In the genomic region with DNA sequence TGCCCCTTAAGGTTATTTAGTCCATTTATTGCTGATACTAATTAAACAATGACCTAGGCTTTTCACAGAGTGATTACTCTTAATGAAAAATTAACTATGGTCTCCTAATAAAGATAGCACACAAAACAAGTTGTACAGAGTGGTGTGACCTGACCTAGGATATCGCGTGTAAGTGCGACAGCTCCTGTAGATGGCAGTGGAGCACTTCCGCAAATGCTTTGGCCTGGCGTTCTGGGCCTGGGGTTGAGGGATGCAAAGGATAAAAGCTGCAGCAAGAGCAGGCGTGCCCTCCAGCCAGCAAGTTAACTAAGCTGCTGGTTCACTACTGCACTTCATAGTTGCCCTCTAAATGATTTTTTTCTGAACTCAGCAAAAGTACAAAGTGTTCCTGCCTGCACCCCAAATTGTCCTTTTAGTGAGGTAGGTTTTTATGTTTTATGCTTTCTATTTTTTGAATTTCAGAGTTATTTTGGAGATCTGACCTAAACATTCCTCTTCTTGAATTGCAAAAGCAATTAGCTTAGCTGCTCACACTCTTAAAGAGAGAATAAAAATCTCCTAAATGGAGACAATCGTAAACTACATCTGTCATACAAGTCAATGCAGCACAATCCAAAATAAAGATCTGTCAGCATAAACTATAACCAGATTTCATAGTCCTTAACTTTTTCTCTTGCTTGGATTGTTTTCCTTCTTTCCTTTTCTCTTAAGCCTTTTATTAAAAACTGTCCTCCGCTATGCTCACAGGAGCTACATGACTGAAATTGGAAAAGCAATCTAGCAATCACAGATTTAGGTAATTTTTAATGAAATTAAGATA, we compare ENCODE assay signal across 8 cellular contexts.
DNase-seq lines count a peak whose midpoint lies in the region; ATAC-seq and TF ChIP-seq lines count a peak whose summit lies in the region.

No MANE protein-coding gene starts in this region.

- H2AK5ac ChIP-seq in IMR-90 (ENCODE audit: low read depth, low read length), result no peak overlapping the region

- BruUV-seq in IMR-90 (replicated peaks; lab: Mats Ljungman, UMichigan), result no TSS peak

- H3K4me3 ChIP-seq in IMR-90 (ENCODE audit: insufficient read depth, low read depth, low read length), result no peak overlapping the region

- peak overlapping the region; percentile 63 for H2BK5ac ChIP-seq in IMR-90 (ENCODE audit: low read depth, low read length, poor library complexity, severe bottlenecking)

- H3K9me3 ChIP-seq in IMR-90 (ENCODE audit: control insufficient read depth, insufficient read depth, low read length), result no peaks in the 10 kb centered on the region

- in situ Hi-C loops in IMR-90 (cut with MboI; ENCODE audit: low sequenced_read_pairs), result loop anchor here (5.0 to 10.0 kb wide), 2 partner anchors 344 to 552 kb away; no protein-coding TSS in a partner anchor

- H3K23ac ChIP-seq in IMR-90 (ENCODE audit: low read depth, low read length), result no peak overlapping the region

- 0 out of 3 replicates have a peak overlapping the region, but pooled peaks have one; percentile 3 for H2BK15ac ChIP-seq in IMR-90 (ENCODE audit: low read depth, low read length)

- DNase-seq in COLO829 (ENCODE audit: low spot score) (peak; percentile 34), IMR-90 (peak; percentile 91), NOMO-1 treated with dmso at 0.1 percent for 144 hours (lab: John Stamatoyannopoulos, UW; ENCODE audit: unreplicated experiment) (peak; percentile 43), brain pericyte (ENCODE audit: low read depth, low spot score) (peak; percentile 76), islet precursor cell (peak; percentile 96), stromal cell of bone marrow (ENCODE audit: low read depth) (peak; percentile 73)
- no peak for DNase-seq in naive thymus-derived CD8-positive, alpha-beta T cell

- 0% methylated on average over 2 of the region's 8 CpGs; no CpG with 5 or more reads in 1 of the 2 experiments for WGBS in IMR-90 (ENCODE audit: extremely low coverage in 2 of 2, insufficient read length in 1 of 2), 2 experiments

- H3K56ac ChIP-seq in IMR-90 (ENCODE audit: extremely low read depth, insufficient read depth, low read length), result peak overlapping the region; percentile 11; the same call in 1 of the 2 replicates

- H3K36me3 Mint-ChIP-seq in naive thymus-derived CD8-positive, alpha-beta T cell, result no peaks in the 10 kb centered on the region

- peak overlapping the region; percentile 16; the same call in 1 of the 2 replicates for H3K27ac ChIP-seq in IMR-90 (ENCODE audit: insufficient read depth, low read length)

- TF ChIP-seq CTCF in IMR-90 (conservative IDR thresholded peaks at IDR 0.05; ENCODE audit: low read depth, low read length), result peak; percentile 93

- H3K79me1 ChIP-seq in IMR-90 (ENCODE audit: low read depth in 1 of 2, low read length in 2 of 2), result no peaks in the 10 kb centered on the region

- peak; percentile 98 for TF ChIP-seq RAD21 in IMR-90 (IDR thresholded peaks at IDR 0.05; ENCODE audit: low read length)

- H4K91ac ChIP-seq in IMR-90 (ENCODE audit: insufficient read depth, low read depth, low read length), result no peak overlapping the region

- no peaks in the 10 kb centered on the region for H3K36me3 ChIP-seq in IMR-90 (ENCODE audit: control insufficient read depth, insufficient read depth, low read length)

- ATAC-seq in GM19395 (IDR thresholded peaks at IDR 0.05; ENCODE audit: unreplicated experiment) (peak; percentile 92), IMR-90 (ENCODE audit: low read depth) (peak; percentile 92)
- no peak for ATAC-seq in naive thymus-derived CD8-positive, alpha-beta T cell

- peaks cover 0 to 7% (median 0%) of the 10 kb centered on the region in 9 donors for H3K9me3 Mint-ChIP-seq in naive thymus-derived CD8-positive, alpha-beta T cell

- H3K27me3 Mint-ChIP-seq in naive thymus-derived CD8-positive, alpha-beta T cell, result peaks cover 2 to 21% (median 6%) of the 10 kb centered on the region in 5 donors

- H3K18ac ChIP-seq in IMR-90 (ENCODE audit: low read depth, low read length), result peak overlapping the region; percentile 47

- dilution Hi-C loops in IMR-90 (cut with HindIII; ENCODE audit: low sequenced_read_pairs, unreplicated experiment), result no loop called here

- no peaks in the 10 kb centered on the region for H3K4me1 Mint-ChIP-seq in naive thymus-derived CD8-positive, alpha-beta T cell

- H4K5ac ChIP-seq in IMR-90 (ENCODE audit: low read depth, low read length), result no peak overlapping the region

- 0 out of 2 replicates have a peak, but pooled peaks cover 4% of the 10 kb centered on the region for H3K9me1 ChIP-seq in IMR-90 (ENCODE audit: insufficient read depth, low read length)

- H3K27me3 ChIP-seq in IMR-90 (ENCODE audit: control insufficient read depth, insufficient read depth, low read length), result no peaks in the 10 kb centered on the region

- H2AFZ ChIP-seq in IMR-90 (replicated peaks; ENCODE audit: low read length, poor library complexity), result peak overlapping the region; percentile 78

- no peak overlapping the region for H3K4me3 Mint-ChIP-seq in naive thymus-derived CD8-positive, alpha-beta T cell

- peak overlapping the region; percentile 38 for H2AK9ac ChIP-seq in IMR-90 (replicated peaks; ENCODE audit: low read depth, low read length, poor library complexity)

- no peak overlapping the region for H3K9ac ChIP-seq in IMR-90 (ENCODE audit: low read depth, low read length)

- no peaks in the 10 kb centered on the region for H4K20me1 ChIP-seq in IMR-90 (ENCODE audit: insufficient read depth, low read length)

- intact Hi-C loops in IMR-90 (cut with micrococcal nuclease), result loop anchor here (1.0 to 10.0 kb wide), 9 partner anchors 194 to 834 kb away; no protein-coding TSS in a partner anchor

- H3K27ac Mint-ChIP-seq in naive thymus-derived CD8-positive, alpha-beta T cell, result no peak overlapping the region

- no peak overlapping the region for H3K4me2 ChIP-seq in IMR-90 (ENCODE audit: low read depth, low read length)

- CTCF ChIA-PET in IMR-90 (lab: Yijun Ruan, JAX), result interaction anchor here (0.6 to 3.4 kb wide), 37 partner anchors 9 to 624 kb away, joined by 3 to 30 read pairs (median 4); a partner anchor contains a TSS

- peak overlapping the region; percentile 60 for H3K4ac ChIP-seq in IMR-90 (ENCODE audit: low read depth, low read length)

- H3K14ac ChIP-seq in IMR-90 (replicated peaks; ENCODE audit: low read depth, low read length), result no peak overlapping the region; the same call in 1 of the 2 replicates

- POLR2A ChIA-PET in IMR-90 (lab: Charles Lee; ENCODE audit: unreplicated experiment), result no interaction called here
- POLR2A ChIA-PET in naive thymus-derived CD8-positive, alpha-beta T cell (lab: Charles Lee), result no interaction called here

- peak overlapping the region; percentile 66 for H2BK120ac ChIP-seq in IMR-90 (ENCODE audit: low read depth, low read length)

- TF ChIP-seq POLR2A in IMR-90 (IDR thresholded peaks at IDR 0.05; ENCODE audit: low read depth, low read length), result no peak

- H2BK20ac ChIP-seq in IMR-90 (ENCODE audit: low read depth, low read length), result peak overlapping the region; percentile 50

- peaks cover 7% of the 10 kb centered on the region for H3K4me1 ChIP-seq in IMR-90 (ENCODE audit: control insufficient read depth, insufficient read depth, low read length)

- H4K8ac ChIP-seq in IMR-90 (ENCODE audit: low read depth in 2 of 2, low read length in 2 of 2), result peak overlapping the region; percentile 29 to 38; a peak in 1 of 4 replicates

TF ChIP-seq in IMR-90, 13 proteins besides CTCF, POLR2A, EP300 and RAD21:
- TF ChIP-seq MAFK (IDR thresholded peaks at IDR 0.05; ENCODE audit: low read depth, low read length) (0 out of 2 replicates have a peak, but pooled peaks have one; percentile 32), FOS (IDR thresholded peaks at IDR 0.05; ENCODE audit: low read depth, low read length) (no peak), CHD1 (IDR thresholded peaks at IDR 0.05; ENCODE audit: low read depth, low read length) (no peak), RFX5 (IDR thresholded peaks at IDR 0.05; ENCODE audit: low read depth, low read length) (no peak), RCOR1 (IDR thresholded peaks at IDR 0.05; ENCODE audit: insufficient replicate concordance, low read length) (no peak), MAZ (IDR thresholded peaks at IDR 0.05; ENCODE audit: borderline replicate concordance, low read depth, low read length) (peak; percentile 52; the same call in 1 of the 2 replicates), BHLHE40 (IDR thresholded peaks at IDR 0.05; ENCODE audit: low read depth, low read length) (0 out of 2 replicates have a peak, but pooled peaks have one; percentile 32), NFE2L2 (IDR thresholded peaks at IDR 0.05; ENCODE audit: low read depth, low read length) (no peak), SMC3 (IDR thresholded peaks at IDR 0.05; ENCODE audit: low read depth, low read length) (peak; percentile 89), CEBPB (IDR thresholded peaks at IDR 0.05; ENCODE audit: low read depth, low read length) (no peak), MXI1 (IDR thresholded peaks at IDR 0.05; ENCODE audit: borderline replicate concordance, low read depth, low read length) (no peak)
- TF ChIP-seq, protein P1, sequence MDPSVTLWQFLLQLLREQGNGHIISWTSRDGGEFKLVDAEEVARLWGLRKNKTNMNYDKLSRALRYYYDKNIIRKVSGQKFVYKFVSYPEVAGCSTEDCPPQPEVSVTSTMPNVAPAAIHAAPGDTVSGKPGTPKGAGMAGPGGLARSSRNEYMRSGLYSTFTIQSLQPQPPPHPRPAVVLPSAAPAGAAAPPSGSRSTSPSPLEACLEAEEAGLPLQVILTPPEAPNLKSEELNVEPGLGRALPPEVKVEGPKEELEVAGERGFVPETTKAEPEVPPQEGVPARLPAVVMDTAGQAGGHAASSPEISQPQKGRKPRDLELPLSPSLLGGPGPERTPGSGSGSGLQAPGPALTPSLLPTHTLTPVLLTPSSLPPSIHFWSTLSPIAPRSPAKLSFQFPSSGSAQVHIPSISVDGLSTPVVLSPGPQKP (IDR thresholded peaks at IDR 0.05; ENCODE audit: borderline replicate concordance, low read depth, low read length), result no peak
- TF ChIP-seq, protein P2, sequence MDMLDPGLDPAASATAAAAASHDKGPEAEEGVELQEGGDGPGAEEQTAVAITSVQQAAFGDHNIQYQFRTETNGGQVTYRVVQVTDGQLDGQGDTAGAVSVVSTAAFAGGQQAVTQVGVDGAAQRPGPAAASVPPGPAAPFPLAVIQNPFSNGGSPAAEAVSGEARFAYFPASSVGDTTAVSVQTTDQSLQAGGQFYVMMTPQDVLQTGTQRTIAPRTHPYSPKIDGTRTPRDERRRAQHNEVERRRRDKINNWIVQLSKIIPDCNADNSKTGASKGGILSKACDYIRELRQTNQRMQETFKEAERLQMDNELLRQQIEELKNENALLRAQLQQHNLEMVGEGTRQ (IDR thresholded peaks at IDR 0.05; ENCODE audit: low read depth, low read length), result no peak

Comparison
In these comparisons a context has a peak if more than half of its experiments do, and no peak if none do; other contexts are left out.
1. DNase-seq: peak in COLO829 (single experiment), IMR-90 (single experiment), NOMO-1 treated with dmso at 0.1 percent for 144 hours (single experiment), brain pericyte (single experiment), islet precursor cell (single experiment) and stromal cell of bone marrow (single experiment); none in naive thymus-derived CD8-positive, alpha-beta T cell (0 of 10).
2. ATAC-seq: peak in GM19395 (single experiment) and IMR-90 (single experiment); none in naive thymus-derived CD8-positive, alpha-beta T cell (0 of 2).